9 cellular contexts compared by ENCODE assay signal in genomic region chr2:232421189-232421785, GRCh38. TPM values are rescaled to one million over a fixed set of nuclear protein-coding genes. Genes with fewer than 3 reads are reported as not detected.
A peak's percentile ranks its signal among the peaks of the same experiment; 100 is the strongest.
DNase-seq lines count a peak whose midpoint lies in the region; ATAC-seq, FAIRE-seq and TF ChIP-seq lines count a peak whose summit lies in the region.
"Had no signal": no experiment of that assay in that cellular context is flagged by ENCODE, and none has a peak within 500 bp of the region (broad histone marks: within the 10 kb centered on the region; RNA-seq: fewer than 3 reads in every experiment).

No MANE protein-coding gene starts in this region.

- BruUV-seq in HepG2 (replicated peaks; lab: Mats Ljungman, UMichigan): no TSS peak

- intact Hi-C loops in breast epithelium (cut with DNase I; ENCODE audit: low total_unique reads): no loop called here
- intact Hi-C loops in HepG2 (cut with micrococcal nuclease; ENCODE audit: unreplicated experiment): no loop called here

- H3K27ac Mint-ChIP-seq in activated naive CD8-positive, alpha-beta T cell: no peak overlapping the region
- H3K27ac Mint-ChIP-seq in activated naive CD8-positive, alpha-beta T cell treated with anti-CD3 and anti-CD28 coated beads, Interleukin-2, amount 50 U/mL, for 24 hours: no peak overlapping the region

- H3K27ac ChIP-seq in breast epithelium (no peak overlapping the region), HepG2 (ENCODE audit: extremely low read length, insufficient read depth, low read length) (no peak overlapping the region), suprapubic skin (no peak overlapping the region), SK-N-SH (ENCODE audit: low read depth in 2 of 2, low read length in 1 of 2) (no peak overlapping the region)
- H3K27ac ChIP-seq: RWPE1 had no signal

- CTCF ChIA-PET in HepG2 (lab: Yijun Ruan, JAX; ENCODE audit: low intra/inter-chr PET ratio, low total read pairs): no interaction called here
- CTCF ChIA-PET in SK-N-SH (lab: Yijun Ruan, JAX): interaction anchor here (0.8 to 1.2 kb wide), 3 partner anchors 16 to 105 kb away, joined by 3 to 4 read pairs (median 3); no protein-coding TSS in a partner anchor

- peak overlapping the region; percentile 73 for H3K4me3 Mint-ChIP-seq in activated naive CD8-positive, alpha-beta T cell
- H3K4me3 Mint-ChIP-seq in activated naive CD8-positive, alpha-beta T cell treated with anti-CD3 and anti-CD28 coated beads, Interleukin-2, amount 50 U/mL, for 24 hours: no peak overlapping the region

- FAIRE-seq in HepG2 (lab: Jason Lieb, UNC) (no peak), H54 (lab: Jason Lieb, UNC) (no peak)

- H3K27me3 ChIP-seq in breast epithelium (peaks cover 13 to 59% of the 10 kb centered on the region in 2 donors), HepG2 (ENCODE audit: control insufficient read depth in 1 of 2, insufficient read depth in 2 of 2, low read length in 2 of 2) (peaks cover 15 to 55% of the 10 kb centered on the region in 2 experiments), suprapubic skin (peaks cover 79% of the 10 kb centered on the region), SK-N-SH (ENCODE audit: insufficient read depth) (peaks cover 65% of the 10 kb centered on the region)

- TF ChIP-seq EP300 in HepG2 (IDR thresholded peaks at IDR 0.05; ENCODE audit: low read depth in 2 of 2, low read length in 2 of 2): no peak
- no peak for TF ChIP-seq EP300 in HepG2 (CRISPR knock-in tag; IDR thresholded peaks at IDR 0.05; ENCODE audit: borderline replicate concordance)
- TF ChIP-seq EP300 in suprapubic skin (IDR thresholded peaks at IDR 0.05): no peak
- TF ChIP-seq EP300 in SK-N-SH (IDR thresholded peaks at IDR 0.05; ENCODE audit: borderline replicate concordance in 1 of 2, low read depth in 1 of 2, low read length in 1 of 2): no peak

- no peaks in the 10 kb centered on the region for H3F3A ChIP-seq in SK-N-SH (replicated peaks; ENCODE audit: insufficient read depth)

- peaks cover 5% of the 10 kb centered on the region for H3K9me3 Mint-ChIP-seq in activated naive CD8-positive, alpha-beta T cell (ENCODE audit: low read depth)
- peaks cover 10% of the 10 kb centered on the region for H3K9me3 Mint-ChIP-seq in activated naive CD8-positive, alpha-beta T cell treated with anti-CD3 and anti-CD28 coated beads, Interleukin-2, amount 50 U/mL, for 24 hours

- H3K4me1 ChIP-seq in breast epithelium: peaks cover 4 to 20% of the 10 kb centered on the region in 2 donors
- H3K4me1 ChIP-seq in HepG2 (ENCODE audit: insufficient read depth, low read length): no peaks in the 10 kb centered on the region
- peaks cover 30% of the 10 kb centered on the region for H3K4me1 ChIP-seq in suprapubic skin
- no peaks in the 10 kb centered on the region; a peak in 1 of 4 replicates for H3K4me1 ChIP-seq in SK-N-SH (ENCODE audit: control insufficient read depth in 1 of 2, insufficient read depth in 2 of 2, low read depth in 1 of 2, low read length in 1 of 2)

- TF ChIP-seq POLR2A in breast epithelium (IDR thresholded peaks at IDR 0.05) (no peak), HepG2 (IDR thresholded peaks at IDR 0.05; ENCODE audit: insufficient read depth in 1 of 2, low read depth in 2 of 2, low read length in 2 of 2) (no peak), suprapubic skin (IDR thresholded peaks at IDR 0.05) (no peak), H54 (IDR thresholded peaks at IDR 0.05; ENCODE audit: low read depth, low read length) (no peak)

- DNase-seq in activated naive CD8-positive, alpha-beta T cell treated with anti-CD3 and anti-CD28 coated beads, Interleukin-2, amount 50 U/mL, for 24 hours: no peak
- peak in 1 of 2 donors; percentile 5 for DNase-seq in breast epithelium (ENCODE audit: low spot score in 2 of 2)
- DNase-seq in HepG2 (ENCODE audit: low spot score): no peak
- peak in 1 of 2 donors; percentile 57 for DNase-seq in suprapubic skin (ENCODE audit: low spot score in 2 of 2)
- no peak for DNase-seq in SK-N-SH
- DNase-seq in activated naive CD4-positive, alpha-beta T cell (lab: John Stamatoyannopoulos, UW): no peak
- DNase-seq in H54 (ENCODE audit: insufficient read length, low spot score): no peak

- H3K4me3 ChIP-seq in breast epithelium: peak overlapping the region in 2 of 3 donors; percentile 36 to 64
- no peak overlapping the region for H3K4me3 ChIP-seq in HepG2 (replicated peaks in 1 of 3; ENCODE audit: insufficient read depth in 1 of 3, low read depth in 2 of 3, low read length in 3 of 3)
- H3K4me3 ChIP-seq in suprapubic skin: peak overlapping the region; percentile 34
- peak overlapping the region in 1 of 2 experiments; percentile 19; a peak in 1 of 4 replicates for H3K4me3 ChIP-seq in SK-N-SH (ENCODE audit: low read depth in 2 of 2, low read length in 1 of 2)

- no peak overlapping the region for H3K4me2 ChIP-seq in HepG2 (ENCODE audit: low read depth, low read length)
- no peak overlapping the region for H3K4me2 ChIP-seq in SK-N-SH

- H3K9me2 ChIP-seq in SK-N-SH: no peaks in the 10 kb centered on the region

- no peaks in the 10 kb centered on the region for H4K20me1 ChIP-seq in HepG2 (ENCODE audit: insufficient read depth, low read length)
- no peaks in the 10 kb centered on the region for H4K20me1 ChIP-seq in SK-N-SH (ENCODE audit: insufficient read depth)

- H3K36me3 ChIP-seq in breast epithelium (no peaks in the 10 kb centered on the region), HepG2 (replicated peaks in 1 of 2; ENCODE audit: control insufficient read depth in 1 of 2, insufficient read depth in 2 of 2, low read length in 2 of 2) (no peaks in the 10 kb centered on the region), suprapubic skin (no peaks in the 10 kb centered on the region), SK-N-SH (replicated peaks in 1 of 2; ENCODE audit: control insufficient read depth in 1 of 2, insufficient read depth in 2 of 2, low read length in 1 of 2) (no peaks in the 10 kb centered on the region)

- no peaks in the 10 kb centered on the region for H3K79me2 ChIP-seq in HepG2 (ENCODE audit: insufficient read depth, low read length)
- no peaks in the 10 kb centered on the region for H3K79me2 ChIP-seq in SK-N-SH (ENCODE audit: insufficient read depth)

- TF ChIP-seq CTCF in breast epithelium (IDR thresholded peaks at IDR 0.05): no peak
- no peak for TF ChIP-seq CTCF in HepG2 (CRISPR knock-in tag; IDR thresholded peaks at IDR 0.05)
- TF ChIP-seq CTCF in suprapubic skin (IDR thresholded peaks at IDR 0.05): no peak
- no peak for TF ChIP-seq CTCF in SK-N-SH (IDR thresholded peaks at IDR 0.05)

- H3K9ac ChIP-seq in HepG2 (ENCODE audit: insufficient read depth, low read depth, low read length) (no peak overlapping the region), SK-N-SH (no peak overlapping the region)

- TF ChIP-seq RAD21 in HepG2 (CRISPR knock-in tag; IDR thresholded peaks at IDR 0.05) (no peak), SK-N-SH (IDR thresholded peaks at IDR 0.05; ENCODE audit: low read length) (no peak)

- in situ Hi-C loops in HepG2 (cut with HindIII; ENCODE audit: extremely low pct_ligation_motif_present, low pct_unique_long_range_greater_than_20kb): no loop called here

- 57% methylated on average over 18 of the region's 22 CpGs for WGBS in HepG2 (ENCODE audit: low lambda C conversion rate)
- WGBS in suprapubic skin: 42% methylated on average over 14 of the region's 22 CpGs
- WGBS in SK-N-SH (ENCODE audit: low lambda C conversion rate): no CpG with 5 or more reads among the region's 22 CpGs

- H3K27me3 Mint-ChIP-seq in activated naive CD8-positive, alpha-beta T cell: peaks cover 15% of the 10 kb centered on the region
- peaks cover 38% of the 10 kb centered on the region for H3K27me3 Mint-ChIP-seq in activated naive CD8-positive, alpha-beta T cell treated with anti-CD3 and anti-CD28 coated beads, Interleukin-2, amount 50 U/mL, for 24 hours

- peaks cover 4% of the 10 kb centered on the region for H3K36me3 Mint-ChIP-seq in activated naive CD8-positive, alpha-beta T cell
- H3K36me3 Mint-ChIP-seq in activated naive CD8-positive, alpha-beta T cell treated with anti-CD3 and anti-CD28 coated beads, Interleukin-2, amount 50 U/mL, for 24 hours (ENCODE audit: low read depth): peaks cover 2% of the 10 kb centered on the region

- peaks cover 9% of the 10 kb centered on the region for H3K4me1 Mint-ChIP-seq in activated naive CD8-positive, alpha-beta T cell (ENCODE audit: low read depth)
- peaks cover 3% of the 10 kb centered on the region for H3K4me1 Mint-ChIP-seq in activated naive CD8-positive, alpha-beta T cell treated with anti-CD3 and anti-CD28 coated beads, Interleukin-2, amount 50 U/mL, for 24 hours

- no peak for ATAC-seq in activated naive CD8-positive, alpha-beta T cell treated with anti-CD3 and anti-CD28 coated beads, Interleukin-2, amount 50 U/mL, for 24 hours
- no peak for ATAC-seq in HepG2

- H2AFZ ChIP-seq in HepG2 (ENCODE audit: low read length) (no peak overlapping the region), SK-N-SH (ENCODE audit: low read depth) (no peak overlapping the region)

- POLR2A ChIA-PET in HepG2 (lab: Yijun Ruan, JAX) (no interaction called here), SK-N-SH (lab: Yijun Ruan, JAX) (no interaction called here)

- H3K9me3 ChIP-seq in breast epithelium: peaks cover 0 to 12% of the 10 kb centered on the region in 2 donors
- peaks cover 16% of the 10 kb centered on the region for H3K9me3 ChIP-seq in HepG2 (ENCODE audit: low read length)
- no peaks in the 10 kb centered on the region for H3K9me3 ChIP-seq in suprapubic skin
- H3K9me3 ChIP-seq in SK-N-SH: no peaks in the 10 kb centered on the region

RNA-seq across cellular contexts. Expression of gene ALPG, which starts 14.6 kb away (rescaled TPM):
- total RNA-seq in breast epithelium: not detected
- not detected in 2 replicates for total RNA-seq in HepG2 (2016; rRNA removed; fragmentation: Illumina TruSeq; extraction: Trizol)
- total RNA-seq in HepG2 (2016; cell fraction: cytosol; rRNA removed; fragmentation: Illumina TruSeq; extraction: Trizol; ENCODE audit: low read depth): not detected in 2 replicates
- not detected in 2 replicates for total RNA-seq in HepG2 (2016; cell fraction: insoluble cytoplasmic fraction; rRNA removed; fragmentation: Illumina TruSeq; extraction: Trizol)
- total RNA-seq in HepG2 (2016; cell fraction: membrane; rRNA removed; fragmentation: Illumina TruSeq; extraction: Trizol): not detected in 2 replicates
- not detected in 2 replicates for total RNA-seq in HepG2 (2016; cell fraction: nucleus; rRNA removed; fragmentation: Illumina TruSeq; extraction: Trizol)
- not detected in 2 replicates for polyA plus RNA-seq in HepG2 (2011; rRNA removed)
- polyA plus RNA-seq in HepG2 (2011; cell fraction: cytosol; rRNA removed): not detected in 2 replicates
- polyA plus RNA-seq in HepG2 (2011; cell fraction: nucleus; rRNA removed): not detected in 2 replicates
- polyA plus RNA-seq in HepG2 (2012): not detected in 2 replicates
- not detected in 2 replicates for polyA plus RNA-seq in HepG2 (2016; cell fraction: cytosol; fragmentation: Illumina TruSeq; extraction: Trizol; ENCODE audit: low read depth)
- not detected in 2 replicates for polyA plus RNA-seq in HepG2 (2016; cell fraction: insoluble cytoplasmic fraction; fragmentation: Illumina TruSeq; extraction: Trizol; ENCODE audit: low read depth)
- not detected in 2 replicates for polyA plus RNA-seq in HepG2 (2016; cell fraction: membrane; fragmentation: Illumina TruSeq; extraction: Trizol; ENCODE audit: low read depth)
- polyA plus RNA-seq in HepG2 (2016; cell fraction: nucleus; fragmentation: Illumina TruSeq; extraction: Trizol; ENCODE audit: insufficient read depth, low read depth): not detected in 2 replicates
- polyA minus RNA-seq in HepG2 (2011; rRNA and poly(A)+ RNA removed; ENCODE audit: low replicate concordance): 0.12 TPM in 1 of 2 replicates, not detected in the other
- not detected in 2 replicates for polyA minus RNA-seq in HepG2 (2011; cell fraction: cytosol; rRNA and poly(A)+ RNA removed)
- polyA minus RNA-seq in HepG2 (2011; cell fraction: nucleus; rRNA and poly(A)+ RNA removed): not detected in 2 replicates
- total RNA-seq in suprapubic skin: not detected
- polyA plus RNA-seq in SK-N-SH (2012; rRNA removed): not detected in 2 replicates
- polyA plus RNA-seq in SK-N-SH (2012; cell fraction: cytosol; rRNA removed): not detected in 2 replicates
- polyA plus RNA-seq in SK-N-SH (2012; cell fraction: nucleus; rRNA removed): not detected in 2 replicates

RNA-seq across cellular contexts. Expression of gene ALPI, which starts 34.7 kb away (rescaled TPM):
- total RNA-seq in breast epithelium (under 1 TPM in 1 of 3 donors, not detected in 2; 0.33 TPM), HepG2 (2016; rRNA removed; fragmentation: Illumina TruSeq; extraction: Trizol) (not detected in 2 replicates), suprapubic skin (not detected)
- total RNA-seq in HepG2 (2016; cell fraction: cytosol; rRNA removed; fragmentation: Illumina TruSeq; extraction: Trizol; ENCODE audit: low read depth): not detected in 2 replicates
- total RNA-seq in HepG2 (2016; cell fraction: insoluble cytoplasmic fraction; rRNA removed; fragmentation: Illumina TruSeq; extraction: Trizol): not detected in 2 replicates
- total RNA-seq in HepG2 (2016; cell fraction: membrane; rRNA removed; fragmentation: Illumina TruSeq; extraction: Trizol): not detected in 2 replicates
- total RNA-seq in HepG2 (2016; cell fraction: nucleus; rRNA removed; fragmentation: Illumina TruSeq; extraction: Trizol): not detected in 2 replicates
- polyA plus RNA-seq in HepG2 (2011; rRNA removed) (0.03 TPM in 1 of 2 replicates, not detected in the other), SK-N-SH (2012; rRNA removed) (not detected in 2 replicates)
- polyA plus RNA-seq in HepG2 (2011; cell fraction: cytosol; rRNA removed): 0.03 and 0.05 TPM in 2 replicates
- polyA plus RNA-seq in HepG2 (2011; cell fraction: nucleus; rRNA removed): 0.07 TPM in 1 of 2 replicates, not detected in the other
- polyA plus RNA-seq in HepG2 (2012): not detected in 2 replicates
- not detected in 2 replicates for polyA plus RNA-seq in HepG2 (2016; cell fraction: cytosol; fragmentation: Illumina TruSeq; extraction: Trizol; ENCODE audit: low read depth)
- not detected in 2 replicates for polyA plus RNA-seq in HepG2 (2016; cell fraction: insoluble cytoplasmic fraction; fragmentation: Illumina TruSeq; extraction: Trizol; ENCODE audit: low read depth)
- not detected in 2 replicates for polyA plus RNA-seq in HepG2 (2016; cell fraction: membrane; fragmentation: Illumina TruSeq; extraction: Trizol; ENCODE audit: low read depth)
- polyA plus RNA-seq in HepG2 (2016; cell fraction: nucleus; fragmentation: Illumina TruSeq; extraction: Trizol; ENCODE audit: insufficient read depth, low read depth): not detected in 2 replicates
- 0.42 TPM in 1 of 2 replicates, not detected in the other for polyA minus RNA-seq in HepG2 (2011; rRNA and poly(A)+ RNA removed; ENCODE audit: low replicate concordance)
- not detected in 2 replicates for polyA minus RNA-seq in HepG2 (2011; cell fraction: cytosol; rRNA and poly(A)+ RNA removed)
- not detected in 2 replicates for polyA minus RNA-seq in HepG2 (2011; cell fraction: nucleus; rRNA and poly(A)+ RNA removed)
- polyA plus RNA-seq in SK-N-SH (2012; cell fraction: cytosol; rRNA removed): not detected in 2 replicates
- polyA plus RNA-seq in SK-N-SH (2012; cell fraction: nucleus; rRNA removed): not detected in 2 replicates

RNA-seq across cellular contexts. Expression of gene ALPP, which starts 42.7 kb away (rescaled TPM):
- total RNA-seq in breast epithelium (not detected), HepG2 (2016; rRNA removed; fragmentation: Illumina TruSeq; extraction: Trizol) (not detected in 2 replicates), suprapubic skin (not detected)
- not detected in 2 replicates for total RNA-seq in HepG2 (2016; cell fraction: cytosol; rRNA removed; fragmentation: Illumina TruSeq; extraction: Trizol; ENCODE audit: low read depth)
- total RNA-seq in HepG2 (2016; cell fraction: insoluble cytoplasmic fraction; rRNA removed; fragmentation: Illumina TruSeq; extraction: Trizol): not detected in 2 replicates
- total RNA-seq in HepG2 (2016; cell fraction: membrane; rRNA removed; fragmentation: Illumina TruSeq; extraction: Trizol): not detected in 2 replicates
- total RNA-seq in HepG2 (2016; cell fraction: nucleus; rRNA removed; fragmentation: Illumina TruSeq; extraction: Trizol): not detected in 2 replicates
- polyA plus RNA-seq in HepG2 (2011; rRNA removed) (not detected in 2 replicates), SK-N-SH (2012; rRNA removed) (not detected in 2 replicates)
- not detected in 2 replicates for polyA plus RNA-seq in HepG2 (2011; cell fraction: cytosol; rRNA removed)
- not detected in 2 replicates for polyA plus RNA-seq in HepG2 (2011; cell fraction: nucleus; rRNA removed)
- polyA plus RNA-seq in HepG2 (2012): not detected in 2 replicates
- not detected in 2 replicates for polyA plus RNA-seq in HepG2 (2016; cell fraction: cytosol; fragmentation: Illumina TruSeq; extraction: Trizol; ENCODE audit: low read depth)
- not detected in 2 replicates for polyA plus RNA-seq in HepG2 (2016; cell fraction: insoluble cytoplasmic fraction; fragmentation: Illumina TruSeq; extraction: Trizol; ENCODE audit: low read depth)
- polyA plus RNA-seq in HepG2 (2016; cell fraction: membrane; fragmentation: Illumina TruSeq; extraction: Trizol; ENCODE audit: low read depth): not detected in 2 replicates
- not detected in 2 replicates for polyA plus RNA-seq in HepG2 (2016; cell fraction: nucleus; fragmentation: Illumina TruSeq; extraction: Trizol; ENCODE audit: insufficient read depth, low read depth)
- 1.1 TPM in 1 of 2 replicates, not detected in the other for polyA minus RNA-seq in HepG2 (2011; rRNA and poly(A)+ RNA removed; ENCODE audit: low replicate concordance)
- not detected in 2 replicates for polyA minus RNA-seq in HepG2 (2011; cell fraction: cytosol; rRNA and poly(A)+ RNA removed)
- not detected in 2 replicates for polyA minus RNA-seq in HepG2 (2011; cell fraction: nucleus; rRNA and poly(A)+ RNA removed)
- not detected in 2 replicates for polyA plus RNA-seq in SK-N-SH (2012; cell fraction: cytosol; rRNA removed)
- polyA plus RNA-seq in SK-N-SH (2012; cell fraction: nucleus; rRNA removed): not detected in 2 replicates

Comparison
In these comparisons a context has a peak if more than half of its experiments do, and no peak if none do; other contexts are left out.
1. H3K4me3 ChIP-seq: peak in breast epithelium (2 of 3) and suprapubic skin (single experiment); none in HepG2 (0 of 3).